In the genomic region with DNA sequence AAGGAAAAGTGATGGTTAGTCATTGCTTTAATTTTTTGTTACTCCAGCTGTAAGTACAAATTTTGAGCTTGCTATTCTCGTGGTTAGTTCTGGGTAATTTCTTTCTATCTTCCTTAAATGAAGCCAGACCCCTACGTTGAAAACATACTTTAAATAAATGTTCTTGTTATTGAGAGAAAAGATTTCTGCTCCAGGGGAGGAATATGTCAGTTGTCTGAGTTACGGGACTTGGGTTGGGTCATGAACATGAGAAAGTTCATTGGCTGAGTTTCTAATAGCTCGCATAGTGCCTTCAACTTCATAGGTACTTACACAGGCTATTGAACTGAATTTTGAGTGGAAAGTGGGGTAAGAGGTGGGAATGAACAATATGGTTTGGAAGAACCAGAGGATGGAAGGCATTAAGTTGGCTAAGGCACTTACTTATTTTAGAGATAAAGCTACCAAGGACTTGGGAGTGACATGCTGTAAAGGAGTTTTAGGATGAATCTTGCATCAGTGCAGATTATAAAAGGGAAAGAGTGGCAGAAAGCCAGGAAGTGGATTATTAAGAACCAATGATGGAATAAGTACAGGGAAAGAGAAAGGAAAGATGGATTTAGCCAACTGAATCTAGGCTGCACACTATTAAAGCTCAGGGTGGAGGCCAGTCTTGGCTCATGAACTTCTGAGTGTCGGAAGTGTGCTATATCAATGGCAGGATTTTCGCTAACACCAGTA, we compare ENCODE assay signal across 9 cellular contexts. TPM values are rescaled to one million over a fixed set of nuclear protein-coding genes. Genes with fewer than 3 reads are reported as not detected.
DNase-seq lines count a peak whose midpoint lies in the region; ATAC-seq and TF ChIP-seq lines count a peak whose summit lies in the region.
"Had no signal": no experiment of that assay in that cellular context is flagged by ENCODE, and none has a peak within 500 bp of the region (broad histone marks: within the 10 kb centered on the region; RNA-seq: fewer than 3 reads in every experiment).

No MANE protein-coding gene starts in this region.

- H3K36me3 ChIP-seq in heart right ventricle (peaks cover 0 to 53% (median 44%) of the 10 kb centered on the region in 9 donors), adipocyte (ENCODE audit: control insufficient read depth, insufficient read depth, low read length, severe bottlenecking) (peaks cover 52% of the 10 kb centered on the region), kidney epithelial cell (ENCODE audit: control insufficient read depth, insufficient read depth, low read length) (peaks cover 2% of the 10 kb centered on the region)

- peak overlapping the region; percentile 95 for H3K4me3 Mint-ChIP-seq in type B pancreatic cell

- peaks cover 2 to 45% (median 22%) of the 10 kb centered on the region in 9 donors for H3K4me1 ChIP-seq in heart right ventricle
- H3K4me1 ChIP-seq in adipocyte (ENCODE audit: control insufficient read depth, insufficient read depth, low read length), result peaks cover 32% of the 10 kb centered on the region

- peaks cover 40% of the 10 kb centered on the region for H3K36me3 Mint-ChIP-seq in type B pancreatic cell

- intact Hi-C loops in heart right ventricle (cut with DNase I) (loop anchor here in 1 of 10 donors (5.0 kb wide), 1 partner anchor 899 kb away; a partner anchor contains a TSS), cardiac septum (cut with DNase I) (no loop called here)

- ATAC-seq in heart right ventricle, result no peak
- no peak for ATAC-seq in HG03135 (IDR thresholded peaks at IDR 0.05; ENCODE audit: unreplicated experiment)

- H3K9me3 ChIP-seq in heart right ventricle, result no peaks in the 10 kb centered on the region
- H3K9me3 ChIP-seq in adipocyte (ENCODE audit: control insufficient read depth, low read length), result no peaks in the 10 kb centered on the region

- TF ChIP-seq CTCF in heart right ventricle (IDR thresholded peaks at IDR 0.05), result no peak
- TF ChIP-seq CTCF in kidney epithelial cell (IDR thresholded peaks at IDR 0.05; ENCODE audit: insufficient read depth, low read length, poor library complexity, severe bottlenecking), result no peak
- no peak for TF ChIP-seq CTCF in type B pancreatic cell (conservative IDR thresholded peaks at IDR 0.05)

- H3K9ac ChIP-seq in adipocyte (ENCODE audit: low read length), result peak overlapping the region; percentile 100

- H3K9me3 Mint-ChIP-seq in type B pancreatic cell, result no peaks in the 10 kb centered on the region

- peak overlapping the region; percentile 97 for H3K27ac Mint-ChIP-seq in type B pancreatic cell

- no peak for DNase-seq in heart right ventricle
- no peak for DNase-seq in cardiac septum (ENCODE audit: low spot score)
- DNase-seq in adipocyte (ENCODE audit: low read depth), result peak; percentile 27
- no peak for DNase-seq in kidney epithelial cell (ENCODE audit: low read depth)
- no peak for DNase-seq in type B pancreatic cell (ENCODE audit: extremely low spot score, unreplicated experiment)
- DNase-seq in globus pallidus (ENCODE audit: low spot score), result no peak
- no peak for DNase-seq in NCI-H146 (lab: John Stamatoyannopoulos, UW)

- H3K27ac ChIP-seq in heart right ventricle, result peak overlapping the region in 1 of 10 donors; percentile 2

- peaks cover 18% of the 10 kb centered on the region for H3K4me1 Mint-ChIP-seq in type B pancreatic cell (ENCODE audit: unreplicated experiment)

- H3K4me3 ChIP-seq in heart right ventricle (peak overlapping the region in 9 of 10 donors; percentile 64 to 87 (median 73)), adipocyte (ENCODE audit: low read length) (peak overlapping the region; percentile 99), kidney epithelial cell (ENCODE audit: low read depth, low read length) (peak overlapping the region; percentile 69)

- H3K27me3 ChIP-seq in heart right ventricle (no peaks in the 10 kb centered on the region), adipocyte (replicated peaks; ENCODE audit: control insufficient read depth, insufficient read depth, low read length) (no peaks in the 10 kb centered on the region), kidney epithelial cell (ENCODE audit: control insufficient read depth, insufficient read depth, low read length) (no peaks in the 10 kb centered on the region)

- no peaks in the 10 kb centered on the region for H3K27me3 Mint-ChIP-seq in type B pancreatic cell

- 81 to 82% methylated on average over 6 of the region's 6 CpGs for WGBS in heart right ventricle, 2 donors

RNA-seq across cellular contexts. Expression of a gene that starts 1.4 kb away (rescaled TPM):
- total RNA-seq in heart right ventricle (100 to 1,000 TPM; 350 to 651 (median 384) TPM), cardiac septum (333 TPM), kidney epithelial cell (2,479 and 2,486 TPM in 2 replicates), type B pancreatic cell (ENCODE audit: low replicate concordance) (1,264 and 1,454 TPM in 2 replicates)
- polyA plus RNA-seq in heart right ventricle, result 1,000 to 10,000 TPM in 1 of 2 donors, 100 to 1,000 TPM in 1; 877 to 1,493 TPM

RNA-seq across cellular contexts. Expression of a gene that starts 24.8 kb away (rescaled TPM):
- total RNA-seq in heart right ventricle (10 to 100 TPM in 9 of 10 donors, 1 to 10 TPM in 1; 9.7 to 25.8 (median 19.2) TPM), cardiac septum (14.6 TPM), kidney epithelial cell (30.8 and 50.2 TPM in 2 replicates), type B pancreatic cell (ENCODE audit: low replicate concordance) (26.9 and 30.3 TPM in 2 replicates)
- polyA plus RNA-seq in heart right ventricle, result 10 to 100 TPM; 15.8 to 24.4 TPM

RNA-seq across cellular contexts. Expression of a gene that starts 59.5 kb away (rescaled TPM):
- total RNA-seq in heart right ventricle (under 1 TPM in 4 of 10 donors, not detected in 6; 0.07 to 0.59 (median 0.15) TPM), cardiac septum (0.08 TPM), kidney epithelial cell (0.08 and 0.75 TPM in 2 replicates), type B pancreatic cell (ENCODE audit: low replicate concordance) (not detected in 2 replicates)
- under 1 TPM in 1 of 2 donors, not detected in 1; 0.01 TPM for polyA plus RNA-seq in heart right ventricle
- total RNA-seq: G401 had no signal
